In genomic region chr13:78604782-78605611, GRCh38 we compare ENCODE assay signal across 13 cellular contexts. TPM values are rescaled to one million over a fixed set of nuclear protein-coding genes. Genes with fewer than 3 reads are reported as not detected.
DNase-seq lines count a peak whose midpoint lies in the region; ATAC-seq and TF ChIP-seq lines count a peak whose summit lies in the region.
"Had no signal": no experiment of that assay in that cellular context is flagged by ENCODE, and none has a peak within 500 bp of the region (broad histone marks: within the 10 kb centered on the region; RNA-seq: fewer than 3 reads in every experiment).

No MANE protein-coding gene starts in this region.

- no peaks in the 10 kb centered on the region for H3F3A ChIP-seq in smooth muscle cell (ENCODE audit: low read depth)

- no peaks in the 10 kb centered on the region for H4K20me1 ChIP-seq in smooth muscle cell (ENCODE audit: low read depth)

- no peaks in the 10 kb centered on the region for H3K9me3 Mint-ChIP-seq in T-helper 2 cell treated with Interferon-gamma antibody and Interleukin-4, amounts not matched to agents 5 μg/mL and 100 μg/mL, for 36 hours
- peaks cover 0 to 8% (median 6%) of the 10 kb centered on the region in 5 experiments for H3K9me3 Mint-ChIP-seq in brain
- no peaks in the 10 kb centered on the region for H3K9me3 Mint-ChIP-seq in activated CD8-positive, alpha-beta T cell treated with anti-CD3 and anti-CD28 coated beads, Interleukin-2, amount 10 ng/mL, durations not matched to agents 7 days and 5 days (ENCODE audit: insufficient read depth)
- H3K9me3 Mint-ChIP-seq: stimulated activated naive B cell treated with anti-CD40 and anti-IgM and Interleukin-4, amounts not matched to agents 10 μg/mL and 1 μg/mL and 100 μg/mL, for 72 hours had no signal

- peaks cover 25% of the 10 kb centered on the region for H3K4me1 ChIP-seq in smooth muscle cell (ENCODE audit: low read depth)

- H3K4me3 Mint-ChIP-seq in T-helper 2 cell treated with Interferon-gamma antibody and Interleukin-4, amounts not matched to agents 5 μg/mL and 100 μg/mL, for 36 hours = no peak overlapping the region
- H3K4me3 Mint-ChIP-seq in brain = peak overlapping the region in 3 of 5 experiments; percentile 10 to 85 (median 42)
- H3K4me3 Mint-ChIP-seq in activated CD8-positive, alpha-beta T cell treated with anti-CD3 and anti-CD28 coated beads, Interleukin-2, amount 10 ng/mL, durations not matched to agents 7 days and 5 days = no peak overlapping the region

- POLR2A ChIA-PET in activated CD8-positive, alpha-beta T cell treated with anti-CD3 and anti-CD28 coated beads, Interleukin-2, amount 10 ng/mL, durations not matched to agents 7 days and 5 days (lab: Charles Lee) = interaction anchor here (0.7 kb wide), 1 partner anchor 452 kb away, joined by 3 read pairs; no protein-coding TSS in a partner anchor

- ATAC-seq in HG03196 (IDR thresholded peaks at IDR 0.05; ENCODE audit: unreplicated experiment) (no peak), GM19463 (IDR thresholded peaks at IDR 0.05; ENCODE audit: unreplicated experiment) (no peak)
- ATAC-seq in activated CD8-positive, alpha-beta T cell treated with anti-CD3 and anti-CD28 coated beads, Interleukin-2, amount 10 ng/mL, durations not matched to agents 7 days and 5 days = no peak
- ATAC-seq: stimulated activated naive B cell treated with anti-CD40 and anti-IgM and Interleukin-4, amounts not matched to agents 10 μg/mL and 1 μg/mL and 100 μg/mL, for 72 hours had no signal

- WGBS in smooth muscle cell (ENCODE audit: low lambda C conversion rate) = 4% methylated on average over 20 of the region's 20 CpGs

- H3K27me3 Mint-ChIP-seq in T-helper 2 cell treated with Interferon-gamma antibody and Interleukin-4, amounts not matched to agents 5 μg/mL and 100 μg/mL, for 36 hours (ENCODE audit: low read depth) = peaks cover 90% of the 10 kb centered on the region
- H3K27me3 Mint-ChIP-seq in brain = peaks cover 96% of the 10 kb centered on the region
- peaks cover 86% of the 10 kb centered on the region for H3K27me3 Mint-ChIP-seq in activated CD8-positive, alpha-beta T cell treated with anti-CD3 and anti-CD28 coated beads, Interleukin-2, amount 10 ng/mL, durations not matched to agents 7 days and 5 days (ENCODE audit: low read depth)

- no peak overlapping the region for H3K9ac ChIP-seq in smooth muscle cell (ENCODE audit: low read depth)

- peaks cover 96% of the 10 kb centered on the region for H3K27me3 ChIP-seq in smooth muscle cell (ENCODE audit: low read depth)

- no peaks in the 10 kb centered on the region for H3K79me2 ChIP-seq in smooth muscle cell (ENCODE audit: low read depth)

- peaks cover 30% of the 10 kb centered on the region for H3K4me1 Mint-ChIP-seq in T-helper 2 cell treated with Interferon-gamma antibody and Interleukin-4, amounts not matched to agents 5 μg/mL and 100 μg/mL, for 36 hours (ENCODE audit: low read depth)
- H3K4me1 Mint-ChIP-seq in brain = peaks cover 66% of the 10 kb centered on the region
- H3K4me1 Mint-ChIP-seq in activated CD8-positive, alpha-beta T cell treated with anti-CD3 and anti-CD28 coated beads, Interleukin-2, amount 10 ng/mL, durations not matched to agents 7 days and 5 days (ENCODE audit: low read depth) = peaks cover 49% of the 10 kb centered on the region

- H3K36me3 ChIP-seq in smooth muscle cell (ENCODE audit: low read depth) = no peaks in the 10 kb centered on the region

- TF ChIP-seq CTCF in brain (conservative IDR thresholded peaks at IDR 0.05) = no peak
- TF ChIP-seq CTCF in smooth muscle cell (IDR thresholded peaks at IDR 0.05; ENCODE audit: borderline replicate concordance, insufficient read depth, poor library complexity, severe bottlenecking) = peak; percentile 7

- H3K27ac ChIP-seq in smooth muscle cell (ENCODE audit: low read depth) = no peak overlapping the region
- H3K27ac ChIP-seq: RWPE1 had no signal

- H2AFZ ChIP-seq in smooth muscle cell (ENCODE audit: low read depth) = no peak overlapping the region

- no peaks in the 10 kb centered on the region for H3K9me3 ChIP-seq in smooth muscle cell (replicated peaks; ENCODE audit: low read depth)

- peak overlapping the region; percentile 12 for H3K27ac Mint-ChIP-seq in T-helper 2 cell treated with Interferon-gamma antibody and Interleukin-4, amounts not matched to agents 5 μg/mL and 100 μg/mL, for 36 hours
- no peak overlapping the region for H3K27ac Mint-ChIP-seq in brain
- H3K27ac Mint-ChIP-seq in activated CD8-positive, alpha-beta T cell treated with anti-CD3 and anti-CD28 coated beads, Interleukin-2, amount 10 ng/mL, durations not matched to agents 7 days and 5 days = no peak overlapping the region
- H3K27ac Mint-ChIP-seq: activated naive CD8-positive, alpha-beta T cell had no signal

- CTCF ChIA-PET in activated CD8-positive, alpha-beta T cell treated with anti-CD3 and anti-CD28 coated beads, Interleukin-2, amount 10 ng/mL, durations not matched to agents 7 days and 5 days (lab: Charles Lee) = interaction anchor here (1.7 kb wide), 1 partner anchor 8 kb away, joined by 5 read pairs; no protein-coding TSS in a partner anchor

- no peak for DNase-seq in T-helper 2 cell treated with Interferon-gamma antibody and Interleukin-4, amounts not matched to agents 5 μg/mL and 100 μg/mL, for 36 hours (ENCODE audit: low spot score)
- DNase-seq in T-helper 2 cell = no peak
- DNase-seq in NCI-H146 treated with DMSO at 0.1 percent for 48 hours (lab: John Stamatoyannopoulos, UW; ENCODE audit: unreplicated experiment) = peak; percentile 52
- DNase-seq in smooth muscle cell (lab: John Stamatoyannopoulos, UW; ENCODE audit: unreplicated experiment) = no peak
- no peak for DNase-seq in activated CD8-positive, alpha-beta T cell treated with anti-CD3 and anti-CD28 coated beads, Interleukin-2, amount 10 ng/mL, durations not matched to agents 7 days and 5 days
- DNase-seq: activated CD4-positive, alpha-beta T cell treated with anti-CD3 and anti-CD28 coated beads for 4 hours; stimulated activated CD4-positive, alpha-beta T cell treated with anti-CD3 and anti-CD28 coated beads, Interleukin-12 subunit alpha, Interleukin-12 subunit beta, amount 100 ng/mL, for 4 hours; stimulated activated naive B cell treated with anti-CD40 and anti-IgM and Interleukin-4, amounts not matched to agents 10 μg/mL and 1 μg/mL and 100 μg/mL, for 72 hours had no signal

- H3K36me3 Mint-ChIP-seq in T-helper 2 cell treated with Interferon-gamma antibody and Interleukin-4, amounts not matched to agents 5 μg/mL and 100 μg/mL, for 36 hours (ENCODE audit: low read depth) = peaks cover 5% of the 10 kb centered on the region
- no peaks in the 10 kb centered on the region for H3K36me3 Mint-ChIP-seq in brain
- H3K36me3 Mint-ChIP-seq in activated CD8-positive, alpha-beta T cell treated with anti-CD3 and anti-CD28 coated beads, Interleukin-2, amount 10 ng/mL, durations not matched to agents 7 days and 5 days (ENCODE audit: low read depth) = peaks cover 7% of the 10 kb centered on the region
- H3K36me3 Mint-ChIP-seq: activated naive CD8-positive, alpha-beta T cell had no signal

- H3K4me3 ChIP-seq in smooth muscle cell = no peak overlapping the region

- H3K4me2 ChIP-seq in smooth muscle cell = no peak overlapping the region

RNA-seq across cellular contexts. Expression of gene POU4F1, which starts 1.6 kb away (rescaled TPM):
- polyA plus RNA-seq in brain (ENCODE audit: insufficient read depth, low read depth, low replicate concordance) (2.9 TPM), smooth muscle cell (not detected in 2 replicates)
- total RNA-seq in smooth muscle cell = not detected in 2 replicates
- total RNA-seq in activated CD8-positive, alpha-beta T cell treated with anti-CD3 and anti-CD28 coated beads, Interleukin-2, amount 10 ng/mL, durations not matched to agents 7 days and 5 days = under 1 TPM; 0.13 TPM

RNA-seq across cellular contexts. Expression of gene OBI1, which starts 54.0 kb away (rescaled TPM):
- polyA plus RNA-seq in brain (ENCODE audit: insufficient read depth, low read depth, low replicate concordance) (6.3 TPM), smooth muscle cell (7.0 and 8.2 TPM in 2 replicates)
- 15.2 and 16.1 TPM in 2 replicates for total RNA-seq in smooth muscle cell
- total RNA-seq in activated CD8-positive, alpha-beta T cell treated with anti-CD3 and anti-CD28 coated beads, Interleukin-2, amount 10 ng/mL, durations not matched to agents 7 days and 5 days = 10 to 100 TPM; 20.0 to 21.4 TPM

Comparison
In these comparisons a context has a peak if more than half of its experiments do, and no peak if none do; other contexts are left out.
1. H3K4me3 Mint-ChIP-seq: peak in brain (3 of 5); none in T-helper 2 cell treated with Interferon-gamma antibody and Interleukin-4, amounts not matched to agents 5 μg/mL and 100 μg/mL, for 36 hours (single experiment) and activated CD8-positive, alpha-beta T cell treated with anti-CD3 and anti-CD28 coated beads, Interleukin-2, amount 10 ng/mL, durations not matched to agents 7 days and 5 days (single experiment).